Comparison of ENCODE assay signal across 9 cellular contexts in the genomic region with DNA sequence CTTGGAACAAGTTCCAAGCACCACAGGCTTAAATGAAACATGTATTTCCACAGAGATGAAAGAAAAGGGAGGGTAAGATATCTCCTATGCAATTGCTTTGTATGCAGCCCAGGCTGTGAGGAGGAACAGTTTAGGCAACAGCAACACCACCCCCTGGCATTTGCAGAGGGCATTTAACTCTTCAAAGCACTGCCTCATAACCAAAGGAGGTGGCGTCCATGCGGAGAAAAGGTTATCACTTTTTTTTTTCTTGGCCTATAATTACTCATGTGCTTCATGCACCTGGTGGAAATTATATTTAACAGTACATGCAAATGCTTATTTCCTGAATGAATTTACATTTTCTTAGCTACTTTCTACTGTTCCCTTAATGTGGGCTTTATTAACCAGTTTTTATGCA.
DNase-seq lines count a peak whose midpoint lies in the region; ATAC-seq and TF ChIP-seq lines count a peak whose summit lies in the region.
"Had no signal": no experiment of that assay in that cellular context is flagged by ENCODE, and none has a peak within 500 bp of the region (broad histone marks: within the 10 kb centered on the region; RNA-seq: fewer than 3 reads in every experiment).

No MANE protein-coding gene starts in this region.

- BruUV-seq in OCI-LY7 (replicated peaks; lab: Mats Ljungman, UMichigan) (no TSS peak), MCF 10A (replicated peaks; lab: Mats Ljungman, UMichigan) (no TSS peak)

- H3K27ac Mint-ChIP-seq in MCF 10A (ENCODE audit: low read depth, unreplicated experiment) = no peak overlapping the region

- no peaks in the 10 kb centered on the region for H3K79me2 ChIP-seq in OCI-LY7 (ENCODE audit: insufficient read depth, low read depth, low read length)
- H3K79me2 ChIP-seq in osteoblast (ENCODE audit: insufficient read depth, low read length) = no peaks in the 10 kb centered on the region

- peaks cover 6% of the 10 kb centered on the region for H3K4me1 Mint-ChIP-seq in MCF 10A (ENCODE audit: insufficient read depth, unreplicated experiment)

- H3K27ac ChIP-seq in heart left ventricle = no peak overlapping the region
- peak overlapping the region; percentile 98 for H3K27ac ChIP-seq in OCI-LY7 (ENCODE audit: low read depth, low read length, poor library complexity, severe bottlenecking)
- no peak overlapping the region for H3K27ac ChIP-seq in osteoblast (ENCODE audit: low read depth, low read length)
- H3K27ac ChIP-seq: right lobe of liver had no signal

- H3K9me3 Mint-ChIP-seq in MCF 10A (ENCODE audit: unreplicated experiment) = no peaks in the 10 kb centered on the region

- peak; percentile 43 for ATAC-seq in Right ventricle myocardium superior (ENCODE audit: poor library complexity)
- ATAC-seq in heart left ventricle = no peak
- peak; percentile 77 for ATAC-seq in HG02884 (IDR thresholded peaks at IDR 0.05; ENCODE audit: unreplicated experiment)

- no peak overlapping the region for H3K4me3 Mint-ChIP-seq in MCF 10A (ENCODE audit: unreplicated experiment)

- DNase-seq in Right ventricle myocardium superior (no peak), heart left ventricle (no peak), OCI-LY7 (ENCODE audit: low spot score) (peak; percentile 97), osteoblast (ENCODE audit: insufficient read length, low spot score, missing footprints) (no peak), MCF 10A (ENCODE audit: unreplicated experiment) (no peak), NCI-H69 (lab: John Stamatoyannopoulos, UW) (no peak)
- no peak for DNase-seq in stimulated activated CD4-positive, alpha-beta T cell treated with anti-CD3 and anti-CD28 coated beads, Interleukin-4, amount 100 ng/mL, for 24 hours
- DNase-seq: right lobe of liver had no signal

- H4K20me1 ChIP-seq in OCI-LY7 (ENCODE audit: insufficient read depth, low read length) (no peaks in the 10 kb centered on the region), osteoblast (ENCODE audit: insufficient read depth, low read length) (no peaks in the 10 kb centered on the region)

- H3K4me2 ChIP-seq in OCI-LY7 (ENCODE audit: low read length) = peak overlapping the region; percentile 88
- H3K4me2 ChIP-seq in osteoblast (ENCODE audit: insufficient read depth, low read length) = no peak overlapping the region

- no peaks in the 10 kb centered on the region for H3K36me3 Mint-ChIP-seq in MCF 10A (ENCODE audit: insufficient read depth, unreplicated experiment)

- H3K36me3 ChIP-seq in heart left ventricle = no peaks in the 10 kb centered on the region
- no peaks in the 10 kb centered on the region for H3K36me3 ChIP-seq in OCI-LY7 (ENCODE audit: insufficient read depth, low read length)
- no peaks in the 10 kb centered on the region for H3K36me3 ChIP-seq in osteoblast (ENCODE audit: insufficient read depth, low read length)
- H3K36me3 ChIP-seq: right lobe of liver had no signal

- no peaks in the 10 kb centered on the region for H3K9me3 ChIP-seq in heart left ventricle
- H3K9me3 ChIP-seq in OCI-LY7 (ENCODE audit: low read length) = peaks cover 27% of the 10 kb centered on the region; the same call in 1 of the 2 replicates
- no peaks in the 10 kb centered on the region for H3K9me3 ChIP-seq in osteoblast (ENCODE audit: low read depth, low read length)
- H3K9me3 ChIP-seq: right lobe of liver had no signal

- H3K4me3 ChIP-seq in heart left ventricle (no peak overlapping the region), OCI-LY7 (ENCODE audit: low read depth, low read length, poor library complexity, severe bottlenecking) (peak overlapping the region; percentile 45), osteoblast (ENCODE audit: insufficient read depth, low read length) (no peak overlapping the region)
- H3K4me3 ChIP-seq: right lobe of liver had no signal

- POLR2A ChIA-PET in OCI-LY7 (lab: Charles Lee) = interaction anchor here (0.6 to 10.1 kb wide), 17 partner anchors 8 to 271 kb away, joined by 3 to 256 read pairs (median 3); no protein-coding TSS in a partner anchor
- POLR2A ChIA-PET in MCF 10A (lab: Yijun Ruan, JAX) = no interaction called here

- H3K4me1 ChIP-seq in heart left ventricle (no peaks in the 10 kb centered on the region), OCI-LY7 (ENCODE audit: insufficient read depth, low read length, poor library complexity, severe bottlenecking) (peaks cover 88% of the 10 kb centered on the region), osteoblast (ENCODE audit: insufficient read depth, low read length) (peaks cover 10% of the 10 kb centered on the region)
- H3K4me1 ChIP-seq: right lobe of liver had no signal

- TF ChIP-seq POLR2A in heart left ventricle (IDR thresholded peaks at IDR 0.05) = no peak

- no peaks in the 10 kb centered on the region for H3K27me3 Mint-ChIP-seq in MCF 10A (ENCODE audit: insufficient read depth, unreplicated experiment)

- intact Hi-C loops in Right ventricle myocardium superior (cut with DNase I) (no loop called here), heart left ventricle (cut with DNase I) (no loop called here), OCI-LY7 (cut with micrococcal nuclease; ENCODE audit: unreplicated experiment) (loop anchor here (1.0 to 5.0 kb wide), 7 partner anchors 13 to 685 kb away; a partner anchor contains a TSS), MCF 10A (cut with micrococcal nuclease) (no loop called here)

- H3K9me2 ChIP-seq in OCI-LY7 (ENCODE audit: insufficient read depth, low read length) = no peaks in the 10 kb centered on the region

- H2AFZ ChIP-seq in OCI-LY7 (ENCODE audit: low read length) (peak overlapping the region; percentile 53; the same call in 1 of the 2 replicates), osteoblast (ENCODE audit: low read length) (no peak overlapping the region)

- CTCF ChIA-PET in OCI-LY7 (lab: Charles Lee; ENCODE audit: unreplicated experiment) (interaction anchor here (0.8 to 6.9 kb wide), 2 partner anchors 13 kb away, joined by 3 to 94 read pairs; no protein-coding TSS in a partner anchor), MCF 10A (lab: Yijun Ruan, JAX) (interaction anchor here (0.6 to 0.8 kb wide), 5 partner anchors 11 to 694 kb away, joined by 3 to 4 read pairs (median 4); no protein-coding TSS in a partner anchor)

- no peaks in the 10 kb centered on the region for H3K27me3 ChIP-seq in heart left ventricle
- H3K27me3 ChIP-seq in osteoblast (ENCODE audit: insufficient read depth, low read length) = no peaks in the 10 kb centered on the region
- H3K27me3 ChIP-seq: right lobe of liver had no signal

- WGBS in heart left ventricle, 4 donors = 68 to 77% (median 76%) methylated on average over 2 of the region's 2 CpGs

- TF ChIP-seq CTCF in heart left ventricle (IDR thresholded peaks at IDR 0.05) = peak in 1 of 12 donors; percentile 7
- peak; percentile 81 for TF ChIP-seq CTCF in OCI-LY7 (conservative IDR thresholded peaks at IDR 0.05; ENCODE audit: low read length)
- no peak for TF ChIP-seq CTCF in osteoblast (IDR thresholded peaks at IDR 0.05; ENCODE audit: extremely low read depth, low read depth, low read length)
- TF ChIP-seq CTCF in MCF 10A (IDR thresholded peaks at IDR 0.05; ENCODE audit: unreplicated experiment) = no peak

Comparison
In these comparisons a context has a peak if more than half of its experiments do, and no peak if none do; other contexts are left out.
1. ATAC-seq: peak in Right ventricle myocardium superior (single experiment) and HG02884 (single experiment); none in heart left ventricle (0 of 4).